In genomic region chr11:7263842-7264241, GRCh38 we compare ENCODE assay signal across 37 cellular contexts. TPM values are rescaled to one million over a fixed set of nuclear protein-coding genes. Genes with fewer than 3 reads are reported as not detected.
"Had no signal": no experiment of that assay in that cellular context is flagged by ENCODE, and none has a peak within 500 bp of the region (broad histone marks: within the 10 kb centered on the region; RNA-seq: fewer than 3 reads in every experiment).

No MANE protein-coding gene starts in this region.

- H3K36me3 ChIP-seq: MG63 had no signal

- H3K4me3 ChIP-seq: MG63 had no signal

- H3K9me3 ChIP-seq: MG63 had no signal

- H3K27me3 ChIP-seq: MG63 had no signal

- DNase-seq: Karpas-422, Kasumi-1, MG63, MM.1S, MV-4-11, NCI-H1048, NCI-H1092, NCI-H1092 treated with DMSO at 0.1 percent for 48 hours, NCI-H1105, NCI-H1105 treated with DMSO at 0.1 percent for 48 hours, NCI-H1417, NCI-H1417 treated with DMSO at 0.1 percent for 48 hours, NCI-H1436, NCI-H1436 treated with DMSO at 0.1 percent for 48 hours, NCI-H146, NCI-H1694, NCI-H1694 treated with DMSO at 0.1 percent for 48 hours, NCI-H187, NCI-H187 treated with DMSO at 0.1 percent for 48 hours, NCI-H1930, NCI-H2029, NCI-H2029 treated with DMSO at 0.1 percent for 48 hours, NCI-H2081, NCI-H2081 treated with DMSO at 0.1 percent for 48 hours, NCI-H2107, NCI-H2171, NCI-H2171 treated with DMSO at 0.1 percent for 48 hours, NCI-H2227 treated with DMSO at 0.1 percent for 48 hours, NCI-H226, NCI-H345, NCI-H446, NCI-H446 treated with DMSO at 0.1 percent for 48 hours, NCI-H510A, NCI-H510A treated with DMSO at 0.1 percent for 48 hours had no signal

RNA-seq across cellular contexts. Expression of gene SYT9, which starts 12.1 kb away (rescaled TPM):
- total RNA-seq: LHCN-M2, MCF 10A, NCI-H460 had no signal
